In the genomic region with DNA sequence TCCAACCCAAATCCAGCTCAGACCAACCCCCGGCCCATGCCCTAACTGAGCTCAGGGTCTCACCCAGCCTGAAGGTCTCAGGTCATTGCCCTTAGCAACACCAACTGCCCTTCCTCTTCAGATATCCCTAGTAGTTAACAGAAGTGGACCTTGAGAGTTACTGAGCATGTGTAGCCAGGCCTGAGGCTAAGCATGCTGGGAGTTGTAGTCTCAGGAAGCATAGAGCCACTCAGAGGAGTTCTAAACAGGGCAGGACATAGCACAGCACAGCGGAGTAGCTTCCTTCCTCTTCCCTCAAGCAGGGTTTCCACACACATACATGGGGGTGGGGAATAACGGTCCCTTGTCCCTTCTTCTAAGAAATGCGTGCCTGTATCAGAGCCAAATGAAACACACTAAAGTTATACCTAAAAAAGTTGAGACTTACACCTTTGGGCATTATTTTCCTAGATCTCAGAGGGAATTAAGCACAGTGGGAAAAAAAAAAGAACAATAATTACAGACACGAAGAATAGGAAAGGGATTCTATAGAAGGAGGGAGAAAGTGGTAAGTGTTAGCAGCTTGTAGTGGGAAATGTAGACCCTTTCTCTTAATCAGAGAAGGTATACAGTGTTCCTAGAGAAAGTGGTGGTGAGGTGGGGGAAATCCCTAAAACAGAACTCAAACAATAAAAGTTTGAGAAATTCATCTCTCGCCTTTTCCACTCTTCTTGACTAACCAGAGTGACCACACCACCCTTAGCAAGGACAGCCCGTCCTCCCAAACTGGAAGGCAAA, we compare ENCODE assay signal across 8 cellular contexts. TPM values are rescaled to one million over a fixed set of nuclear protein-coding genes. Genes with fewer than 3 reads are reported as not detected.
DNase-seq lines count a peak whose midpoint lies in the region; ATAC-seq and TF ChIP-seq lines count a peak whose summit lies in the region.

No MANE protein-coding gene starts in this region.

- 55% methylated on average over 7 of the region's 7 CpGs for WGBS in liver

- peak overlapping the region in 1 of 2 donors; percentile 12 for H3K9ac ChIP-seq in liver (ENCODE audit: low read depth in 1 of 2, low read length in 2 of 2)

- intact Hi-C loops in dorsolateral prefrontal cortex (cut with DNase I) = no loop called here

- H3K9me3 ChIP-seq in liver (ENCODE audit: control insufficient read depth in 4 of 4, low read length in 3 of 4) = no peaks in the 10 kb centered on the region

- H3K4me3 ChIP-seq in LNCaP clone FGC (ENCODE audit: low read depth, low read length) (peak overlapping the region; percentile 34), WI38 (ENCODE audit: low read depth, low read length) (peak overlapping the region; percentile 93), dorsolateral prefrontal cortex (peak overlapping the region in 45 of 59 donors; percentile 5 to 100 (median 87)), liver (ENCODE audit: low read depth in 1 of 3, low read length in 3 of 3) (no peak overlapping the region)

- no peak for TF ChIP-seq CTCF in LNCaP clone FGC (IDR thresholded peaks at IDR 0.05; ENCODE audit: control insufficient read depth, extremely low read depth, insufficient read depth)
- no peak for TF ChIP-seq CTCF in WI38 (IDR thresholded peaks at IDR 0.05; ENCODE audit: low read depth, low read length)
- peak in 1 of 56 donors; percentile 16 for TF ChIP-seq CTCF in dorsolateral prefrontal cortex (IDR thresholded peaks at IDR 0.05 in 54 of 56, conservative IDR thresholded peaks at IDR 0.05 in 2 of 56; ENCODE audit: low read depth in 1 of 56, partially characterized antibody in 56 of 56)
- TF ChIP-seq CTCF in liver (IDR thresholded peaks at IDR 0.05; ENCODE audit: low read depth, low read length, missing input control) = no peak

- H3K27ac ChIP-seq in dorsolateral prefrontal cortex (peak overlapping the region in 17 of 59 donors; percentile 7 to 99 (median 41)), liver (ENCODE audit: low read depth in 1 of 2, low read length in 2 of 2) (peak overlapping the region in 1 of 2 donors; percentile 35)

- H3K4me1 ChIP-seq in liver (ENCODE audit: control insufficient read depth in 4 of 4, insufficient read depth in 4 of 4, low read length in 3 of 4) = peaks cover 11 to 52% (median 45%) of the 10 kb centered on the region in 4 donors

- H3K27me3 ChIP-seq in dorsolateral prefrontal cortex (no peaks in the 10 kb centered on the region), liver (ENCODE audit: control insufficient read depth in 4 of 4, insufficient read depth in 4 of 4, low read length in 3 of 4) (no peaks in the 10 kb centered on the region)

- peak; percentile 44 for DNase-seq in DMS 273 (lab: John Stamatoyannopoulos, UW; ENCODE audit: unreplicated experiment)
- DNase-seq in DMS 273 treated with DMSO at 0.1 percent for 48 hours (lab: John Stamatoyannopoulos, UW) = no peak
- DNase-seq in LNCaP clone FGC (ENCODE audit: low read depth) = peak; percentile 45
- peak in 7 of 10 donors; percentile 46 to 76 (median 64) for DNase-seq in dorsolateral prefrontal cortex
- DNase-seq in stimulated activated CD8-positive, alpha-beta memory T cell treated with anti-CD3 and anti-CD28 coated beads, Interleukin-4, amount 100 ng/mL, for 1 hour (ENCODE audit: low read depth in 2 of 2, low spot score in 1 of 2) = peak; percentile 23 to 28

- H3K36me3 ChIP-seq in liver (ENCODE audit: control insufficient read depth in 4 of 4, insufficient read depth in 3 of 4, low read depth in 1 of 4, low read length in 3 of 4) = peaks cover 13 to 34% (median 23%) of the 10 kb centered on the region in 4 donors

- TF ChIP-seq RAD21 in liver (IDR thresholded peaks at IDR 0.05) = no peak

- peak; percentile 71 for ATAC-seq in GM21786 (IDR thresholded peaks at IDR 0.05; ENCODE audit: unreplicated experiment)

TF ChIP-seq in liver, 16 proteins besides CTCF, POLR2A, EP300 and RAD21:
- TF ChIP-seq FOXA2 (IDR thresholded peaks at IDR 0.05) = no peak
- no peak for TF ChIP-seq NR2F2 (IDR thresholded peaks at IDR 0.05)
- TF ChIP-seq, protein P1, sequence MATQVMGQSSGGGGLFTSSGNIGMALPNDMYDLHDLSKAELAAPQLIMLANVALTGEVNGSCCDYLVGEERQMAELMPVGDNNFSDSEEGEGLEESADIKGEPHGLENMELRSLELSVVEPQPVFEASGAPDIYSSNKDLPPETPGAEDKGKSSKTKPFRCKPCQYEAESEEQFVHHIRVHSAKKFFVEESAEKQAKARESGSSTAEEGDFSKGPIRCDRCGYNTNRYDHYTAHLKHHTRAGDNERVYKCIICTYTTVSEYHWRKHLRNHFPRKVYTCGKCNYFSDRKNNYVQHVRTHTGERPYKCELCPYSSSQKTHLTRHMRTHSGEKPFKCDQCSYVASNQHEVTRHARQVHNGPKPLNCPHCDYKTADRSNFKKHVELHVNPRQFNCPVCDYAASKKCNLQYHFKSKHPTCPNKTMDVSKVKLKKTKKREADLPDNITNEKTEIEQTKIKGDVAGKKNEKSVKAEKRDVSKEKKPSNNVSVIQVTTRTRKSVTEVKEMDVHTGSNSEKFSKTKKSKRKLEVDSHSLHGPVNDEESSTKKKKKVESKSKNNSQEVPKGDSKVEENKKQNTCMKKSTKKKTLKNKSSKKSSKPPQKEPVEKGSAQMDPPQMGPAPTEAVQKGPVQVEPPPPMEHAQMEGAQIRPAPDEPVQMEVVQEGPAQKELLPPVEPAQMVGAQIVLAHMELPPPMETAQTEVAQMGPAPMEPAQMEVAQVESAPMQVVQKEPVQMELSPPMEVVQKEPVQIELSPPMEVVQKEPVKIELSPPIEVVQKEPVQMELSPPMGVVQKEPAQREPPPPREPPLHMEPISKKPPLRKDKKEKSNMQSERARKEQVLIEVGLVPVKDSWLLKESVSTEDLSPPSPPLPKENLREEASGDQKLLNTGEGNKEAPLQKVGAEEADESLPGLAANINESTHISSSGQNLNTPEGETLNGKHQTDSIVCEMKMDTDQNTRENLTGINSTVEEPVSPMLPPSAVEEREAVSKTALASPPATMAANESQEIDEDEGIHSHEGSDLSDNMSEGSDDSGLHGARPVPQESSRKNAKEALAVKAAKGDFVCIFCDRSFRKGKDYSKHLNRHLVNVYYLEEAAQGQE (IDR thresholded peaks at IDR 0.05) = no peak
- peak in 1 of 2 donors; percentile 30 for TF ChIP-seq RXRA (IDR thresholded peaks at IDR 0.05)
- TF ChIP-seq TAF1 (conservative IDR thresholded peaks at IDR 0.05) = no peak
- TF ChIP-seq YY1 (IDR thresholded peaks at IDR 0.05) = no peak
- no peak for TF ChIP-seq ATF3 (IDR thresholded peaks at IDR 0.05)
- peak in 1 of 2 donors; percentile 67 for TF ChIP-seq GABPA (IDR thresholded peaks at IDR 0.05 in 1 of 2, conservative IDR thresholded peaks at IDR 0.05 in 1 of 2)
- TF ChIP-seq FOXA1 (IDR thresholded peaks at IDR 0.05) = no peak
- peak; percentile 29 for TF ChIP-seq SP1 (IDR thresholded peaks at IDR 0.05)
- TF ChIP-seq HNF4A (conservative IDR thresholded peaks at IDR 0.05) = peak in 1 of 2 donors; percentile 43
- TF ChIP-seq MAX (IDR thresholded peaks at IDR 0.05) = no peak
- TF ChIP-seq, protein P2, sequence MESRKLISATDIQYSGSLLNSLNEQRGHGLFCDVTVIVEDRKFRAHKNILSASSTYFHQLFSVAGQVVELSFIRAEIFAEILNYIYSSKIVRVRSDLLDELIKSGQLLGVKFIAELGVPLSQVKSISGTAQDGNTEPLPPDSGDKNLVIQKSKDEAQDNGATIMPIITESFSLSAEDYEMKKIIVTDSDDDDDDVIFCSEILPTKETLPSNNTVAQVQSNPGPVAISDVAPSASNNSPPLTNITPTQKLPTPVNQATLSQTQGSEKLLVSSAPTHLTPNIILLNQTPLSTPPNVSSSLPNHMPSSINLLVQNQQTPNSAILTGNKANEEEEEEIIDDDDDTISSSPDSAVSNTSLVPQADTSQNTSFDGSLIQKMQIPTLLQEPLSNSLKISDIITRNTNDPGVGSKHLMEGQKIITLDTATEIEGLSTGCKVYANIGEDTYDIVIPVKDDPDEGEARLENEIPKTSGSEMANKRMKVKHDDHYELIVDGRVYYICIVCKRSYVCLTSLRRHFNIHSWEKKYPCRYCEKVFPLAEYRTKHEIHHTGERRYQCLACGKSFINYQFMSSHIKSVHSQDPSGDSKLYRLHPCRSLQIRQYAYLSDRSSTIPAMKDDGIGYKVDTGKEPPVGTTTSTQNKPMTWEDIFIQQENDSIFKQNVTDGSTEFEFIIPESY (IDR thresholded peaks at IDR 0.05) = no peak
- TF ChIP-seq EGR1 (IDR thresholded peaks at IDR 0.05; ENCODE audit: low read depth in 2 of 2) = no peak
- no peak for TF ChIP-seq JUND (IDR thresholded peaks at IDR 0.05)
- TF ChIP-seq HNF4G (IDR thresholded peaks at IDR 0.05) = peak; percentile 7

RNA-seq across cellular contexts. Expression of gene KMT2D, which starts 4.4 kb away (rescaled TPM):
- total RNA-seq in dorsolateral prefrontal cortex = 100 to 1,000 TPM in 86 of 120 experiments, 10 to 100 TPM in 34; 76.9 to 147 (median 107) TPM
- 10 to 100 TPM; 39.6 to 53.8 TPM for total RNA-seq in liver
- 10 to 100 TPM in 1 of 2 donors, 1 to 10 TPM in 1; 4.5 to 10.3 TPM for polyA plus RNA-seq in liver

RNA-seq across cellular contexts. Expression of gene RHEBL1, which starts 13.6 kb away (rescaled TPM):
- total RNA-seq in dorsolateral prefrontal cortex (10 to 100 TPM in 3 of 120 experiments, 1 to 10 TPM in 116, under 1 TPM in 1; 0.55 to 10.5 (median 5.5) TPM), liver (1 to 10 TPM in 1 of 2 donors, not detected in 1; 1.2 TPM)
- under 1 TPM; 0.29 to 0.36 TPM for polyA plus RNA-seq in liver

RNA-seq across cellular contexts. Expression of gene PRKAG1, which starts 37.6 kb away (rescaled TPM):
- total RNA-seq in dorsolateral prefrontal cortex (10 to 100 TPM; 26.4 to 67.1 (median 46.4) TPM), liver (10 to 100 TPM; 18.3 to 23.4 TPM)
- 10 to 100 TPM; 15.5 to 31.5 TPM for polyA plus RNA-seq in liver

RNA-seq across cellular contexts. Expression of gene DHH, which starts 38.4 kb away (rescaled TPM):
- total RNA-seq in dorsolateral prefrontal cortex = 1 to 10 TPM in 4 of 120 experiments, under 1 TPM in 103, not detected in 13; 0.11 to 2.5 (median 0.42) TPM
- total RNA-seq in liver = under 1 TPM; 0.08 to 0.09 TPM
- polyA plus RNA-seq in liver = under 1 TPM in 1 of 2 donors, not detected in 1; 0.09 TPM

RNA-seq across cellular contexts. Expression of gene LMBR1L, which starts 54.5 kb away (rescaled TPM):
- 100 to 1,000 TPM in 3 of 120 experiments, 10 to 100 TPM in 117; 40.9 to 108 (median 65.9) TPM for total RNA-seq in dorsolateral prefrontal cortex
- total RNA-seq in liver = 10 to 100 TPM; 13.0 to 23.7 TPM
- 10 to 100 TPM in 1 of 2 donors, 1 to 10 TPM in 1; 9.3 to 10.5 TPM for polyA plus RNA-seq in liver

Comparison
In these comparisons a context has a peak if more than half of its experiments do, and no peak if none do; other contexts are left out.
1. H3K4me3 ChIP-seq: peak in LNCaP clone FGC (single experiment), WI38 (single experiment) and dorsolateral prefrontal cortex (45 of 59); none in liver (0 of 3).